Comparison of ENCODE assay signal across 8 cellular contexts in the genomic region with DNA sequence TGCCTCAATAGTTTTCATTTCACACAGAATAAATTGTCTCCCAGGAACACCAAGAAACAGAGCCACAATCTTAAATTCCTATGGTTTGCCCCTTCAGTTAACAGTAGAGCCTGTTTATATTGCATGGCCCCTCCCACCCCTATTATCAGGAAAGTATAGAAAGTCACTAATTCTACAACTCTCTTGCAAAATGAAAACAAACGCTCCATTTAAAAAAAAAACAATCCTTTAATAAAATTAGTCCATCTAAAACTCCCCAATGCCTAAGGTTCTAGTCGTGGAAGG. TPM values are rescaled to one million over a fixed set of nuclear protein-coding genes. Genes with fewer than 3 reads are reported as not detected.
DNase-seq lines count a peak whose midpoint lies in the region; ATAC-seq and FAIRE-seq lines count a peak whose summit lies in the region.

No MANE protein-coding gene starts in this region.

- FAIRE-seq in small intestine (lab: Jason Lieb, UNC), result no peak

- H3K4me1 ChIP-seq in HAP-1 (peaks cover 15% of the 10 kb centered on the region), right cardiac atrium (ENCODE audit: control insufficient read depth, insufficient read depth, low read length) (peaks cover 9% of the 10 kb centered on the region), small intestine (ENCODE audit: control insufficient read depth in 2 of 2, insufficient read depth in 1 of 2, low read depth in 1 of 2, low read length in 1 of 2) (peaks cover 2% of the 10 kb centered on the region in 2 donors)

- H3K9me3 ChIP-seq in HAP-1 (no peaks in the 10 kb centered on the region), right cardiac atrium (ENCODE audit: control insufficient read depth, low read length) (no peaks in the 10 kb centered on the region), small intestine (ENCODE audit: control insufficient read depth, low read depth) (no peaks in the 10 kb centered on the region)

- peaks cover 3% of the 10 kb centered on the region for H3K27me3 Mint-ChIP-seq in activated CD4-positive, alpha-beta memory T cell treated with anti-CD3 and anti-CD28 coated beads for 36 hours

- POLR2A ChIA-PET in activated CD4-positive, alpha-beta memory T cell treated with anti-CD3 and anti-CD28 coated beads for 36 hours (lab: Charles Lee), result interaction anchor here (0.9 to 3.3 kb wide), 9 partner anchors 8 to 230 kb away, joined by 4 to 56 read pairs (median 9); partner anchors contain the start of genes C2CD2L, HINFP, HMBS and HYOU1

- ATAC-seq in right cardiac atrium, result no peak
- ATAC-seq in HG03354 (IDR thresholded peaks at IDR 0.05; ENCODE audit: poor library complexity, severe bottlenecking, unreplicated experiment), result no peak
- no peak for ATAC-seq in GM19035 (IDR thresholded peaks at IDR 0.05; ENCODE audit: unreplicated experiment)
- ATAC-seq in GM18858 (IDR thresholded peaks at IDR 0.05; ENCODE audit: unreplicated experiment), result no peak

- CTCF ChIA-PET in activated CD4-positive, alpha-beta memory T cell treated with anti-CD3 and anti-CD28 coated beads for 36 hours (lab: Charles Lee), result interaction anchor here (1.1 kb wide), 1 partner anchor 9 kb away, joined by 3 read pairs; the partner anchor contains the start of gene HMBS

- H3K4me3 Mint-ChIP-seq in activated CD4-positive, alpha-beta memory T cell treated with anti-CD3 and anti-CD28 coated beads for 36 hours, result peak overlapping the region; percentile 95

- no peaks in the 10 kb centered on the region for H3K9me3 Mint-ChIP-seq in activated CD4-positive, alpha-beta memory T cell treated with anti-CD3 and anti-CD28 coated beads for 36 hours

- H3K27me3 ChIP-seq in HAP-1 (ENCODE audit: low read depth) (no peaks in the 10 kb centered on the region), right cardiac atrium (ENCODE audit: control insufficient read depth, insufficient read depth) (no peaks in the 10 kb centered on the region), small intestine (ENCODE audit: control insufficient read depth in 2 of 2, insufficient read depth in 2 of 2, low read length in 2 of 2) (no peaks in the 10 kb centered on the region)

- H3K27ac Mint-ChIP-seq in activated CD4-positive, alpha-beta memory T cell treated with anti-CD3 and anti-CD28 coated beads for 36 hours, result peak overlapping the region; percentile 94

- in situ Hi-C loops in HAP-1 (cut with MboI; ENCODE audit: low sequenced_read_pairs), result no loop called here

- no peak for DNase-seq in HAP-1 (ENCODE audit: low spot score in 2 of 2)
- no peak for DNase-seq in activated CD4-positive, alpha-beta memory T cell treated with anti-CD3 and anti-CD28 coated beads for 36 hours
- DNase-seq in right cardiac atrium, result no peak
- no peak for DNase-seq in small intestine
- no peak for DNase-seq in stimulated activated CD4-positive, alpha-beta T cell treated with anti-CD3 and anti-CD28 coated beads, Interleukin-4, amount 100 ng/mL, for 1 hour

- peaks cover 73% of the 10 kb centered on the region for H3K36me3 ChIP-seq in HAP-1 (replicated peaks)
- H3K36me3 ChIP-seq in small intestine (ENCODE audit: control insufficient read depth in 2 of 2, insufficient read depth in 2 of 2, low read length in 2 of 2), result peaks cover 2 to 3% of the 10 kb centered on the region in 2 donors

- intact Hi-C loops in activated CD4-positive, alpha-beta memory T cell treated with anti-CD3 and anti-CD28 coated beads for 36 hours (cut with micrococcal nuclease), result no loop called here
- intact Hi-C loops in right cardiac atrium (cut with DNase I), result no loop called here

- no peak overlapping the region for H3K27ac ChIP-seq in right cardiac atrium (ENCODE audit: low read length)
- H3K27ac ChIP-seq in small intestine (ENCODE audit: low read depth in 1 of 2, low read length in 1 of 2), result peak overlapping the region in 1 of 2 donors; percentile 93

- 2% methylated on average over 2 of the region's 2 CpGs for WGBS in right cardiac atrium
- 1 to 3% (median 2%) methylated on average over 2 of the region's 2 CpGs for WGBS in small intestine, 3 donors

- H3K36me3 Mint-ChIP-seq in activated CD4-positive, alpha-beta memory T cell treated with anti-CD3 and anti-CD28 coated beads for 36 hours, result peaks cover 53% of the 10 kb centered on the region

- peaks cover 29% of the 10 kb centered on the region for H3K4me1 Mint-ChIP-seq in activated CD4-positive, alpha-beta memory T cell treated with anti-CD3 and anti-CD28 coated beads for 36 hours (ENCODE audit: low read depth)

- H3K4me3 ChIP-seq in HAP-1 (peak overlapping the region; percentile 92), right cardiac atrium (ENCODE audit: low read length) (peak overlapping the region; percentile 66), small intestine (ENCODE audit: low read depth in 1 of 2, low read length in 2 of 2) (peak overlapping the region; percentile 81 to 88)

RNA-seq across cellular contexts. Expression of gene DPAGT1, which starts 8.0 kb away (rescaled TPM):
- total RNA-seq in activated CD4-positive, alpha-beta memory T cell treated with anti-CD3 and anti-CD28 coated beads for 36 hours, result 10 to 100 TPM; 64.4 to 66.9 TPM
- 10 to 100 TPM; 15.2 to 24.7 (median 23.9) TPM for total RNA-seq in right cardiac atrium
- polyA plus RNA-seq in right cardiac atrium (14.4 TPM), small intestine (10 to 100 TPM; 10.8 to 51.2 (median 12.5) TPM)

RNA-seq across cellular contexts. Expression of gene HMBS, which starts 8.9 kb away (rescaled TPM):
- total RNA-seq in activated CD4-positive, alpha-beta memory T cell treated with anti-CD3 and anti-CD28 coated beads for 36 hours, result 10 to 100 TPM; 31.2 to 33.8 TPM
- 10 to 100 TPM; 17.3 to 28.0 (median 22.2) TPM for total RNA-seq in right cardiac atrium
- polyA plus RNA-seq in right cardiac atrium (28.0 TPM), small intestine (10 to 100 TPM; 19.5 to 45.3 (median 21.5) TPM)

RNA-seq across cellular contexts. Expression of gene C2CD2L, which starts 13.5 kb away (rescaled TPM):
- total RNA-seq in activated CD4-positive, alpha-beta memory T cell treated with anti-CD3 and anti-CD28 coated beads for 36 hours, result 10 to 100 TPM; 23.6 to 25.2 TPM
- 10 to 100 TPM in 3 of 4 donors, 1 to 10 TPM in 1; 9.1 to 11.9 (median 11.0) TPM for total RNA-seq in right cardiac atrium
- polyA plus RNA-seq in right cardiac atrium (9.2 TPM), small intestine (10 to 100 TPM; 14.9 to 21.7 (median 19.2) TPM)

RNA-seq across cellular contexts. Expression of gene VPS11, which starts 26.0 kb away (rescaled TPM):
- 10 to 100 TPM; 19.2 to 21.1 TPM for total RNA-seq in activated CD4-positive, alpha-beta memory T cell treated with anti-CD3 and anti-CD28 coated beads for 36 hours
- 10 to 100 TPM; 20.4 to 23.7 (median 21.5) TPM for total RNA-seq in right cardiac atrium
- polyA plus RNA-seq in right cardiac atrium (23.5 TPM), small intestine (10 to 100 TPM; 26.0 to 56.4 (median 33.5) TPM)

RNA-seq across cellular contexts. Expression of gene HINFP, which starts 27.8 kb away (rescaled TPM):
- 10 to 100 TPM; 22.3 to 24.3 TPM for total RNA-seq in activated CD4-positive, alpha-beta memory T cell treated with anti-CD3 and anti-CD28 coated beads for 36 hours
- 10 to 100 TPM; 11.4 to 17.0 (median 15.4) TPM for total RNA-seq in right cardiac atrium
- 8.4 TPM for polyA plus RNA-seq in right cardiac atrium
- polyA plus RNA-seq in small intestine, result 10 to 100 TPM; 12.3 to 24.4 (median 14.3) TPM
